ENCODE assay signal across 8 cellular contexts in genomic region chr10:21172774-21173432, GRCh38.
A peak's percentile ranks its signal among the peaks of the same experiment; 100 is the strongest.
DNase-seq lines count a peak whose midpoint lies in the region; ATAC-seq, FAIRE-seq and TF ChIP-seq lines count a peak whose summit lies in the region.

No MANE protein-coding gene starts in this region.

- CTCF ChIA-PET in A549 (lab: Yijun Ruan, JAX), result interaction anchor here (0.6 to 2.8 kb wide), 12 partner anchors 8 to 820 kb away, joined by 3 to 13 read pairs (median 4); no protein-coding TSS in a partner anchor

- H3K4me1 Mint-ChIP-seq in endothelial cell (ENCODE audit: unreplicated experiment), result peaks cover 18% of the 10 kb centered on the region
- no peaks in the 10 kb centered on the region for H3K4me1 Mint-ChIP-seq in stimulated activated effector memory CD8-positive, alpha-beta T cell treated with anti-CD3 and anti-CD28 coated beads, Interleukin-12 subunit alpha, Interleukin-12 subunit beta, amount 100 ng/mL, for 72 hours

- ATAC-seq in A549, result peak; percentile 21 to 48
- ATAC-seq in HG02981 (IDR thresholded peaks at IDR 0.05; ENCODE audit: unreplicated experiment), result no peak
- ATAC-seq in GM21786 (IDR thresholded peaks at IDR 0.05; ENCODE audit: unreplicated experiment), result no peak
- ATAC-seq in stimulated activated effector memory CD8-positive, alpha-beta T cell treated with anti-CD3 and anti-CD28 coated beads, Interleukin-12 subunit alpha, Interleukin-12 subunit beta, amount 100 ng/mL, for 72 hours, result no peak

- POLR2A ChIA-PET in A549 (lab: Yijun Ruan, JAX), result interaction anchor here (0.5 to 1.1 kb wide), 3 partner anchors 22 to 346 kb away, joined by 3 to 6 read pairs (median 4); no protein-coding TSS in a partner anchor

- peak overlapping the region; percentile 97 for H3K4me2 ChIP-seq in A549

- TF ChIP-seq POLR2A in A549 (IDR thresholded peaks at IDR 0.05; ENCODE audit: low read length), result no peak

- H3K9me3 ChIP-seq in A549 (no peaks in the 10 kb centered on the region), mucosa of stomach (ENCODE audit: control insufficient read depth, low read length) (no peaks in the 10 kb centered on the region)

- DNase-seq in A549 (ENCODE audit: low read depth in 1 of 2, low spot score in 1 of 2), result peak in 1 of 2 experiments; percentile 38
- DNase-seq in Kasumi-1 (lab: John Stamatoyannopoulos, UW), result peak; percentile 28 to 57
- peak; percentile 11 for DNase-seq in endothelial cell (ENCODE audit: low spot score)
- DNase-seq in effector CD4-positive, alpha-beta T cell, result no peak
- DNase-seq in stimulated activated effector memory CD8-positive, alpha-beta T cell treated with anti-CD3 and anti-CD28 coated beads, Interleukin-12 subunit alpha, Interleukin-12 subunit beta, amount 100 ng/mL, for 72 hours (ENCODE audit: low spot score in 2 of 2), result no peak

- H3K4me3 ChIP-seq in A549, result peak overlapping the region; percentile 79
- H3K4me3 ChIP-seq in mucosa of stomach (ENCODE audit: low read length), result peak overlapping the region; percentile 31

- H3K27me3 ChIP-seq in mucosa of stomach (ENCODE audit: control insufficient read depth, insufficient read depth, low read length), result no peaks in the 10 kb centered on the region

- no peak for TF ChIP-seq RAD21 in A549 (conservative IDR thresholded peaks at IDR 0.05 in 1 of 2, IDR thresholded peaks at IDR 0.05 in 1 of 2)

- H3K36me3 ChIP-seq in mucosa of stomach (ENCODE audit: control insufficient read depth, insufficient read depth, low read length), result no peaks in the 10 kb centered on the region

- H3K9me3 Mint-ChIP-seq in endothelial cell (ENCODE audit: unreplicated experiment), result no peaks in the 10 kb centered on the region
- no peaks in the 10 kb centered on the region for H3K9me3 Mint-ChIP-seq in stimulated activated effector memory CD8-positive, alpha-beta T cell treated with anti-CD3 and anti-CD28 coated beads, Interleukin-12 subunit alpha, Interleukin-12 subunit beta, amount 100 ng/mL, for 72 hours

- no peak for FAIRE-seq in A549 (lab: Jason Lieb, UNC)

- peak overlapping the region; percentile 60 for H3K9ac ChIP-seq in mucosa of stomach (ENCODE audit: low read length)

- 5% methylated on average over 26 of the region's 36 CpGs for WGBS in A549 (ENCODE audit: missing lambda C conversion rate)

- H3K27ac Mint-ChIP-seq in endothelial cell (ENCODE audit: unreplicated experiment), result no peak overlapping the region
- no peak overlapping the region for H3K27ac Mint-ChIP-seq in stimulated activated effector memory CD8-positive, alpha-beta T cell treated with anti-CD3 and anti-CD28 coated beads, Interleukin-12 subunit alpha, Interleukin-12 subunit beta, amount 100 ng/mL, for 72 hours

- H3K4me1 ChIP-seq in A549 (peaks cover 29% of the 10 kb centered on the region), mucosa of stomach (ENCODE audit: control insufficient read depth, insufficient read depth, low read length) (no peaks in the 10 kb centered on the region)

- no peak for TF ChIP-seq EP300 in A549 (IDR thresholded peaks at IDR 0.05)

- peak overlapping the region; percentile 15 for H3K4me3 Mint-ChIP-seq in endothelial cell (ENCODE audit: unreplicated experiment)
- no peak overlapping the region for H3K4me3 Mint-ChIP-seq in stimulated activated effector memory CD8-positive, alpha-beta T cell treated with anti-CD3 and anti-CD28 coated beads, Interleukin-12 subunit alpha, Interleukin-12 subunit beta, amount 100 ng/mL, for 72 hours

- no peak for TF ChIP-seq CTCF in A549 (IDR thresholded peaks at IDR 0.05)
- TF ChIP-seq CTCF in endothelial cell (IDR thresholded peaks at IDR 0.05; ENCODE audit: unreplicated experiment), result no peak

- H3K27me3 Mint-ChIP-seq in endothelial cell (ENCODE audit: unreplicated experiment), result peaks cover 12% of the 10 kb centered on the region

- peak overlapping the region; percentile 92 to 94 for H3K27ac ChIP-seq in A549

- H3K36me3 Mint-ChIP-seq in endothelial cell (ENCODE audit: low read depth, unreplicated experiment), result peaks cover 8% of the 10 kb centered on the region
- no peaks in the 10 kb centered on the region for H3K36me3 Mint-ChIP-seq in stimulated activated effector memory CD8-positive, alpha-beta T cell treated with anti-CD3 and anti-CD28 coated beads, Interleukin-12 subunit alpha, Interleukin-12 subunit beta, amount 100 ng/mL, for 72 hours

TF ChIP-seq in A549, 52 proteins besides CTCF, POLR2A, EP300 and RAD21:
- no peak for TF ChIP-seq JUNB (IDR thresholded peaks at IDR 0.05)
- no peak for TF ChIP-seq RNF2 (IDR thresholded peaks at IDR 0.05; ENCODE audit: borderline replicate concordance, low read depth)
- TF ChIP-seq TFCP2L1 (CRISPR knock-in tag; IDR thresholded peaks at IDR 0.05), result no peak
- no peak for TF ChIP-seq HOXB5 (CRISPR knock-in tag; IDR thresholded peaks at IDR 0.05)
- TF ChIP-seq CEBPB (IDR thresholded peaks at IDR 0.05), result no peak
- TF ChIP-seq NFE2L2 (conservative IDR thresholded peaks at IDR 0.05; ENCODE audit: low read length), result no peak
- no peak for TF ChIP-seq CBX8 (IDR thresholded peaks at IDR 0.05)
- no peak for TF ChIP-seq RARB (CRISPR knock-in tag; IDR thresholded peaks at IDR 0.05)
- no peak for TF ChIP-seq ZSCAN20 (CRISPR knock-in tag; IDR thresholded peaks at IDR 0.05)
- TF ChIP-seq FOXS1 (CRISPR knock-in tag; IDR thresholded peaks at IDR 0.05), result no peak
- no peak for TF ChIP-seq MAFK (IDR thresholded peaks at IDR 0.05; ENCODE audit: partially characterized antibody)
- TF ChIP-seq TP53 (CRISPR knock-in tag; IDR thresholded peaks at IDR 0.05), result no peak
- no peak for TF ChIP-seq ESRRA (IDR thresholded peaks at IDR 0.05; ENCODE audit: borderline replicate concordance, low read length)
- TF ChIP-seq ZFP36 (IDR thresholded peaks at IDR 0.05; ENCODE audit: borderline replicate concordance, partially characterized antibody), result no peak
- TF ChIP-seq MAZ (IDR thresholded peaks at IDR 0.05; ENCODE audit: borderline replicate concordance, low read depth, low read length), result no peak
- TF ChIP-seq HOXA7 (CRISPR knock-in tag; IDR thresholded peaks at IDR 0.05), result no peak
TF ChIP-seq in A549: peak in this region for 0.

Comparison
In these comparisons a context has a peak if more than half of its experiments do, and no peak if none do; other contexts are left out.
1. ATAC-seq: peak in A549 (2 of 2); none in HG02981 (single experiment), GM21786 (single experiment) and stimulated activated effector memory CD8-positive, alpha-beta T cell treated with anti-CD3 and anti-CD28 coated beads, Interleukin-12 subunit alpha, Interleukin-12 subunit beta, amount 100 ng/mL, for 72 hours (single experiment).
2. DNase-seq: peak in Kasumi-1 (2 of 2) and endothelial cell (single experiment); none in effector CD4-positive, alpha-beta T cell (single experiment) and stimulated activated effector memory CD8-positive, alpha-beta T cell treated with anti-CD3 and anti-CD28 coated beads, Interleukin-12 subunit alpha, Interleukin-12 subunit beta, amount 100 ng/mL, for 72 hours (0 of 2).